ENCODE assay signal across 1 cellular context in genomic region chr3:40456940-40457823, GRCh38.
TF ChIP-seq lines count a peak whose summit lies in the region.

Gene RPL14 (plus strand): TSS chr3:40457339. CDS start chr3:40457472, 133 bp downstream.

TF ChIP-seq in H1, 55 proteins besides CTCF, POLR2A, EP300 and RAD21 (continued from another document):
- TF ChIP-seq SIRT6 (IDR thresholded peaks at IDR 0.05; ENCODE audit: low read length): no peak
- TF ChIP-seq USF2 (IDR thresholded peaks at IDR 0.05; ENCODE audit: low read length): no peak
- TF ChIP-seq E2F6 (IDR thresholded peaks at IDR 0.05): peak; percentile 36; the same call in 1 of the 2 replicates
- peak; percentile 73 for TF ChIP-seq MAX (IDR thresholded peaks at IDR 0.05)
- no peak for TF ChIP-seq RNF2 (IDR thresholded peaks at IDR 0.05; ENCODE audit: borderline replicate concordance, low read depth, low read length, missing control alignments, poor library complexity, severe bottlenecking)
- TF ChIP-seq EZH2 (IDR thresholded peaks at IDR 0.05; ENCODE audit: low read depth, low read length, severe bottlenecking): no peak
- 0 out of 2 replicates have a peak, but pooled peaks have one; percentile 37 for TF ChIP-seq SP1 (IDR thresholded peaks at IDR 0.05; ENCODE audit: low read depth, low read length)
- TF ChIP-seq NRF1 (IDR thresholded peaks at IDR 0.05; ENCODE audit: low read depth, low read length): peak; percentile 82
- TF ChIP-seq CREB1 (IDR thresholded peaks at IDR 0.05): peak; percentile 79
- TF ChIP-seq HDAC2 (IDR thresholded peaks at IDR 0.05; ENCODE audit: borderline replicate concordance in 1 of 2, low read depth in 2 of 2, low read length in 2 of 2): 0 out of 4 replicates have a peak, but pooled peaks of 1 of the 2 experiments have one; percentile 46
- peak; percentile 25 for TF ChIP-seq SAP30 (IDR thresholded peaks at IDR 0.05; ENCODE audit: insufficient read depth, insufficient replicate concordance, low read length)
- TF ChIP-seq RBBP5 (IDR thresholded peaks at IDR 0.05; ENCODE audit: borderline replicate concordance, low read depth, low read length): peak; percentile 45; the same call in 1 of the 2 replicates
- TF ChIP-seq CTBP2 (IDR thresholded peaks at IDR 0.05; ENCODE audit: borderline replicate concordance, insufficient read depth, insufficient read length, low read length): no peak
- no peak for TF ChIP-seq SRF (IDR thresholded peaks at IDR 0.05; ENCODE audit: low read depth, low read length)
- TF ChIP-seq SP2 (IDR thresholded peaks at IDR 0.05; ENCODE audit: low read length): no peak
- no peak for TF ChIP-seq GABPA (IDR thresholded peaks at IDR 0.05; ENCODE audit: borderline replicate concordance, insufficient read depth, low read length)
- TF ChIP-seq ATF2 (IDR thresholded peaks at IDR 0.05; ENCODE audit: low read length): no peak
- peak in 1 of 2 experiments; percentile 69; a peak in 1 of 4 replicates for TF ChIP-seq SIN3A (conservative IDR thresholded peaks at IDR 0.05 in 1 of 2, IDR thresholded peaks at IDR 0.05 in 1 of 2; ENCODE audit: low read depth in 1 of 2, low read length in 2 of 2)
- TF ChIP-seq POLR2AphosphoS5 (IDR thresholded peaks at IDR 0.05; ENCODE audit: low read depth, low read length): peak; percentile 98
- peak; percentile 94 for TF ChIP-seq PHF8 (conservative IDR thresholded peaks at IDR 0.05; ENCODE audit: low read depth, low read length)
- TF ChIP-seq KDM5A (IDR thresholded peaks at IDR 0.05; ENCODE audit: low read length): peak; percentile 86
- TF ChIP-seq CHD1 (IDR thresholded peaks at IDR 0.05; ENCODE audit: low read depth, low read length): peak; percentile 61; the same call in 1 of the 2 replicates
- peak; percentile 97 for TF ChIP-seq YY1 (IDR thresholded peaks at IDR 0.05; ENCODE audit: low read depth, low read length)
- no peak for TF ChIP-seq RXRA (IDR thresholded peaks at IDR 0.05; ENCODE audit: insufficient read depth, low read depth, low read length)
- no peak for TF ChIP-seq NANOG (IDR thresholded peaks at IDR 0.05; ENCODE audit: insufficient read depth, low read depth, low read length, poor library complexity, severe bottlenecking)
- no peak; the same call in 1 of the 2 replicates for TF ChIP-seq RFX5 (IDR thresholded peaks at IDR 0.05; ENCODE audit: borderline replicate concordance, low read depth, low read length)
- 0 out of 2 replicates have a peak, but pooled peaks have one; percentile 4 for TF ChIP-seq TEAD4 (IDR thresholded peaks at IDR 0.05; ENCODE audit: low read depth, low read length)
- no peak for TF ChIP-seq EGR1 (IDR thresholded peaks at IDR 0.05; ENCODE audit: borderline replicate concordance, low read depth, low read length)
- no peak for TF ChIP-seq SUZ12 (IDR thresholded peaks at IDR 0.05; ENCODE audit: low read length)
- no peak for TF ChIP-seq MAFK (IDR thresholded peaks at IDR 0.05; ENCODE audit: low read depth, low read length)
- TF ChIP-seq JUND (IDR thresholded peaks at IDR 0.05; ENCODE audit: low read length): peak; percentile 19; the same call in 1 of the 2 replicates
- TF ChIP-seq ASH2L (IDR thresholded peaks at IDR 0.05; ENCODE audit: low read length): peak; percentile 63
- TF ChIP-seq ZNF274 (IDR thresholded peaks at IDR 0.05; ENCODE audit: borderline replicate concordance, extremely low read depth, low read length): no peak
- peak; percentile 57; the same call in 1 of the 2 replicates for TF ChIP-seq CHD2 (IDR thresholded peaks at IDR 0.05; ENCODE audit: low read length)
- TF ChIP-seq KDM1A (IDR thresholded peaks at IDR 0.05; ENCODE audit: borderline replicate concordance, low read length): no peak
- no peak for TF ChIP-seq JUN (IDR thresholded peaks at IDR 0.05; ENCODE audit: low read depth, low read length)
- TF ChIP-seq SP4 (IDR thresholded peaks at IDR 0.05; ENCODE audit: low read length): peak; percentile 66; the same call in 1 of the 2 replicates
- TF ChIP-seq FOSL1 (IDR thresholded peaks at IDR 0.05; ENCODE audit: insufficient read depth, low read depth, low read length): no peak
- no peak for TF ChIP-seq BRCA1 (IDR thresholded peaks at IDR 0.05; ENCODE audit: low read depth, low read length)
- no peak for TF ChIP-seq TCF12 (IDR thresholded peaks at IDR 0.05; ENCODE audit: low read depth, low read length)
- peak; percentile 92 for TF ChIP-seq TAF7 (optimal IDR thresholded peaks at IDR 0.05; ENCODE audit: borderline replicate concordance, low read depth, low read length)
- no peak for TF ChIP-seq BCL11A (IDR thresholded peaks at IDR 0.05; ENCODE audit: low read depth in 2 of 2, low read length in 2 of 2)
- TF ChIP-seq SIX5 (IDR thresholded peaks at IDR 0.05; ENCODE audit: low read depth, low read length): no peak
- TF ChIP-seq POU5F1 (IDR thresholded peaks at IDR 0.05; ENCODE audit: low read depth, low read length): no peak
TF ChIP-seq in H1: peak in this region for 24.
